8 cellular contexts compared by ENCODE assay signal in genomic region chr6:37051138-37052026, GRCh38. TPM values are rescaled to one million over a fixed set of nuclear protein-coding genes. Genes with fewer than 3 reads are reported as not detected.
DNase-seq lines count a peak whose midpoint lies in the region; ATAC-seq and TF ChIP-seq lines count a peak whose summit lies in the region.

No MANE protein-coding gene starts in this region.

- peak; percentile 84 to 93 (median 89) for DNase-seq in CD4-positive, alpha-beta T cell
- peak; percentile 45 for DNase-seq in HFF-Myc (ENCODE audit: extremely low read depth, low read depth)
- DNase-seq in NCI-H460 (ENCODE audit: extremely low read depth, low read depth) = peak; percentile 64
- peak; percentile 75 to 83 for DNase-seq in cardiac fibroblast (ENCODE audit: low read depth in 2 of 2)
- peak; percentile 50 for DNase-seq in kidney glomerular epithelial cell (lab: John Stamatoyannopoulos, UW)
- peak; percentile 83 to 89 for DNase-seq in stimulated activated CD4-positive, alpha-beta T cell treated with anti-CD3 and anti-CD28 coated beads, Interleukin-1b, Interleukin-23, amount 100 ng/mL, for 4 hours (ENCODE audit: low read depth in 2 of 2)

- H3K27ac ChIP-seq in CD4-positive, alpha-beta T cell (ENCODE audit: low read depth, low read length) = peak overlapping the region; percentile 78

- H3K4me1 Mint-ChIP-seq in CD4-positive, alpha-beta T cell (ENCODE audit: low read depth) = peaks cover 56% of the 10 kb centered on the region

- TF ChIP-seq CTCF in CD4-positive, alpha-beta T cell (IDR thresholded peaks at IDR 0.05) = peak; percentile 90
- TF ChIP-seq CTCF in HFF-Myc (IDR thresholded peaks at IDR 0.05; ENCODE audit: low read depth, low read length, missing control alignments) = peak; percentile 95
- peak; percentile 87 for TF ChIP-seq CTCF in cardiac fibroblast (IDR thresholded peaks at IDR 0.05; ENCODE audit: low read depth, low read length)

- POLR2A ChIA-PET in CD4-positive, alpha-beta T cell (lab: Charles Lee) = interaction anchor here (0.6 to 6.7 kb wide), 12 partner anchors 19 to 207 kb away, joined by 3 to 147 read pairs (median 4); partner anchors contain the start of genes PIM1, TBC1D22B and TMEM217

- no peaks in the 10 kb centered on the region for H3K27me3 ChIP-seq in CD4-positive, alpha-beta T cell (ENCODE audit: control insufficient read depth, insufficient read depth, low read length)

- no peak overlapping the region for H3K4me3 ChIP-seq in HFF-Myc (replicated peaks; ENCODE audit: low read depth, low read length)
- no peak overlapping the region for H3K4me3 ChIP-seq in cardiac fibroblast (replicated peaks in 1 of 2; ENCODE audit: low read depth in 2 of 2, low read length in 2 of 2)

- no peaks in the 10 kb centered on the region for H3K27me3 Mint-ChIP-seq in CD4-positive, alpha-beta T cell

- H3K9me3 Mint-ChIP-seq in CD4-positive, alpha-beta T cell = no peaks in the 10 kb centered on the region

- intact Hi-C loops in CD4-positive, alpha-beta T cell (cut with DNase I, micrococcal nuclease) = loop anchor here (1.0 to 2.0 kb wide), 5 partner anchors 33 to 159 kb away; no protein-coding TSS in a partner anchor

- CTCF ChIA-PET in CD4-positive, alpha-beta T cell (lab: Charles Lee) = interaction anchor here (0.6 to 8.0 kb wide), 36 partner anchors 10 to 1177 kb away, joined by 3 to 116 read pairs (median 4); partner anchors contain the start of genes C6orf89 and PIM1

- H3K9me3 ChIP-seq in CD4-positive, alpha-beta T cell (ENCODE audit: control insufficient read depth, low read length) = no peaks in the 10 kb centered on the region

- H3K27ac Mint-ChIP-seq in CD4-positive, alpha-beta T cell = peak overlapping the region; percentile 92

- H3K4me3 Mint-ChIP-seq in CD4-positive, alpha-beta T cell = peak overlapping the region; percentile 76

- no peaks in the 10 kb centered on the region for H3K36me3 Mint-ChIP-seq in CD4-positive, alpha-beta T cell (ENCODE audit: low read depth)

- ATAC-seq in CD4-positive, alpha-beta T cell (ENCODE audit: poor library complexity) = peak; percentile 76
- peak; percentile 52 to 60 for ATAC-seq in activated CD4-positive, CD25-positive, alpha-beta regulatory T cell treated with anti-CD3 and anti-CD28 coated beads, Interleukin-2, amount 50 U/mL, for 24 hours
- ATAC-seq in GM21360 (IDR thresholded peaks at IDR 0.05; ENCODE audit: unreplicated experiment) = no peak

RNA-seq across cellular contexts. Expression of gene FGD2, which starts 45.9 kb away (rescaled TPM):
- total RNA-seq in CD4-positive, alpha-beta T cell = 1 to 10 TPM; 1.2 TPM
- total RNA-seq in NCI-H460 (2014; rRNA removed; shearing (Covaris generic)) = 0.10 TPM in 1 of 2 replicates, not detected in the other
- polyA plus RNA-seq in NCI-H460 (2014; cell fraction: nucleus; rRNA removed) = 0.57 TPM in 1 of 2 replicates, not detected in the other
